ENCODE assay signal across 18 cellular contexts in the genomic region with DNA sequence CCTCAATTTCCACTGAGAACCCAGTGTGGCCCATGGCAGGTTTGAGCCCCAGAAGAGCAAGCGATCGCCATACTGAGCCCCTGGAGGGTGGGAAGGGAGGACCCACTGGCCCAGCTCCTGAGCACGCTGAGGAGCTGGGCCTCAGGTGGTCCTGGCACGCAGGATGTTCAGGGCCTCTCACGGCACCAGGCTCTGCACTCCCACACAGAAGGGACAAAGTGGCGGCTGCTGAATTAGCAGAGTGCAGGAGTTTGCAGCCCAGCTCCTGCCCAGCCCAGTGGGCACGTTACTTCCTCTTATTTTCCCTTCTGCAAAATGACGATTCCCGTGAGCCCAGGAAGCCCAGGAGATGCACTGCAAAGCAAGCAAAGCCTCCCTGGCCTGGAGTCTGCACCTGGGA.
"Had no signal": no experiment of that assay in that cellular context is flagged by ENCODE, and none has a peak within 500 bp of the region (broad histone marks: within the 10 kb centered on the region; RNA-seq: fewer than 3 reads in every experiment).

No MANE protein-coding gene starts in this region.

- H3K4me3 ChIP-seq: cardiac muscle cell, esophagus muscularis mucosa, hepatocyte, left lung, testis, upper lobe of left lung had no signal

- H2AFZ ChIP-seq: hepatocyte had no signal

- H3K4me1 Mint-ChIP-seq: activated CD4-positive, alpha-beta memory T cell treated with anti-CD3 and anti-CD28 coated beads, Interleukin-2, amount 10 ng/mL, durations not matched to agents 7 days and 5 days; activated CD4-positive, alpha-beta T cell treated with anti-CD3 and anti-CD28 coated beads for 36 hours; T-cell had no signal

- H3K4me3 Mint-ChIP-seq: activated CD4-positive, alpha-beta memory T cell treated with anti-CD3 and anti-CD28 coated beads, Interleukin-2, amount 10 ng/mL, durations not matched to agents 7 days and 5 days; activated CD4-positive, alpha-beta T cell treated with anti-CD3 and anti-CD28 coated beads for 36 hours; activated T-cell treated with anti-CD3 and anti-CD28 coated beads, Interleukin-2, amount 50 U/mL, for 4 hours; naive thymus-derived CD8-positive, alpha-beta T cell; stimulated activated naive CD8-positive, alpha-beta T cell treated with anti-CD3 and anti-CD28 coated beads, Interleukin-15, amount 100 ng/mL, for 72 hours; T-cell had no signal

- H3K27me3 Mint-ChIP-seq: activated CD4-positive, alpha-beta memory T cell treated with anti-CD3 and anti-CD28 coated beads, Interleukin-2, amount 10 ng/mL, durations not matched to agents 7 days and 5 days; activated CD4-positive, alpha-beta T cell treated with anti-CD3 and anti-CD28 coated beads for 36 hours; naive thymus-derived CD8-positive, alpha-beta T cell; stimulated activated naive CD8-positive, alpha-beta T cell treated with anti-CD3 and anti-CD28 coated beads, Interleukin-15, amount 100 ng/mL, for 72 hours; T-cell had no signal

- H3K27ac Mint-ChIP-seq: activated CD4-positive, alpha-beta memory T cell treated with anti-CD3 and anti-CD28 coated beads, Interleukin-2, amount 10 ng/mL, durations not matched to agents 7 days and 5 days; activated CD4-positive, alpha-beta T cell treated with anti-CD3 and anti-CD28 coated beads for 36 hours; T-cell had no signal

- H3K27ac ChIP-seq: cardiac muscle cell, hepatocyte, left lung, testis, VCaP had no signal

- H3K9me3 Mint-ChIP-seq: activated CD4-positive, alpha-beta memory T cell treated with anti-CD3 and anti-CD28 coated beads, Interleukin-2, amount 10 ng/mL, durations not matched to agents 7 days and 5 days; activated T-cell treated with anti-CD3 and anti-CD28 coated beads, Interleukin-2, amount 50 U/mL, for 4 hours; naive thymus-derived CD8-positive, alpha-beta T cell; stimulated activated naive CD8-positive, alpha-beta T cell treated with anti-CD3 and anti-CD28 coated beads, Interleukin-15, amount 100 ng/mL, for 72 hours; T-cell had no signal

- H3K4me2 ChIP-seq: hepatocyte had no signal

- DNase-seq: activated CD4-positive, alpha-beta memory T cell treated with anti-CD3 and anti-CD28 coated beads, Interleukin-2, amount 10 ng/mL, durations not matched to agents 7 days and 5 days; activated CD4-positive, alpha-beta T cell treated with anti-CD3 and anti-CD28 coated beads for 36 hours; activated effector memory CD4-positive, alpha-beta T cell treated with Interleukin-2 at 50 U/mL for 16 hours; activated naive CD4-positive, alpha-beta T cell treated with anti-CD3 and anti-CD28 coated beads, Interleukin-2, amount 50 U/mL, for 16 hours; activated T-cell treated with anti-CD3 and anti-CD28 coated beads, Interleukin-2, amount 50 U/mL, for 4 hours; effector CD4-positive, alpha-beta T cell; left lung; mesenchymal stem cell; stimulated activated naive CD8-positive, alpha-beta T cell treated with anti-CD3 and anti-CD28 coated beads, Interleukin-15, amount 100 ng/mL, for 72 hours; T-cell; T-helper 9 cell; testis; upper lobe of left lung had no signal

- H3K27me3 ChIP-seq: cardiac muscle cell, esophagus muscularis mucosa, hepatocyte, left lung, testis, upper lobe of left lung had no signal

- H3K9me3 ChIP-seq: esophagus muscularis mucosa, left lung, testis, upper lobe of left lung had no signal

- H3K79me2 ChIP-seq: hepatocyte had no signal
